ENCODE assay signal across 8 cellular contexts in the genomic region with DNA sequence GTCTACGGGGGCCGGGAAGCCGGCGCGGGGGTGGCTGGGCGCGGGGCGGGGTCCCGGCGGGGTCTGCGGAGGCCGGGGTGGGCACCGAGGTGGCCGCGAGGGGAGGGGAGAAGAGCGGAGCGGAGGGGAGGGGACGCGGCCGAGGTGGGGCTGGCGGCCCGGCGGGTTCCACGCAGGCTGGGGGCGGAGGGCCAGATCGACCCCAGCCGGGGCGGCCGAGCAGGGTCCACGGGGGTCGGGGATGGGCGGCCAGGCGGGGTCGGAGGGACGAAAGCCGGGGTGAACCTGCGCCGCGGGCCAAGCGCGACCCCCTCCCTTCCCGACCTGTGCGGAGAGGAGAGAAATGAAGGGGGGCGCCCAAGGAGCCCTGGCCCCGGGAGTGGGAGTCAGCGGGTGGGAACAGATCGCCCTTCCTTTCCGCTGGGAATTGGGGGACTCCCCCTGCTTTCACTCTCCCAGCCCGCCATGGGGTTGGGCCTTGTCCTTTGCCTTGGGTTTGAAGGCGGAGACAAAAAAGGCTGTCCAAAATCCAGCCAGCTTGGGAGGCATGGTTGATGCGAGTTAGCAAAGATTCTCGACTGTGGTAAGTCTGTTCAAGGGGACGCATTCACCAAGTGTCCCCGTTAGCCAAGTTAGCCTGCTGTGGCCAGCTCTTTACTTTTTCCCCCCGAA. TPM values are rescaled to one million over a fixed set of nuclear protein-coding genes. Genes with fewer than 3 reads are reported as not detected.
A peak's percentile ranks its signal among the peaks of the same experiment; 100 is the strongest.
DNase-seq lines count a peak whose midpoint lies in the region; ATAC-seq, FAIRE-seq and TF ChIP-seq lines count a peak whose summit lies in the region.

No MANE protein-coding gene starts in this region.

- H3K9me3 ChIP-seq in DOHH2 (ENCODE audit: control insufficient read depth, insufficient read depth, low read length) (no peaks in the 10 kb centered on the region), fibroblast of lung (ENCODE audit: control insufficient read depth, insufficient read depth, low read depth, low read length) (no peaks in the 10 kb centered on the region), muscle layer of duodenum (ENCODE audit: control insufficient read depth in 1 of 2, low read length in 2 of 2) (no peaks in the 10 kb centered on the region), tibial artery (no peaks in the 10 kb centered on the region)

- H3K9me3 Mint-ChIP-seq in activated T-cell treated with anti-CD3 and anti-CD28 coated beads, Interleukin-2, amount 50 U/mL, for 4 hours = no peaks in the 10 kb centered on the region

- H3K9me2 ChIP-seq in DOHH2 (replicated peaks; ENCODE audit: control insufficient read depth, low read length) = no peaks in the 10 kb centered on the region

- H3K4me2 ChIP-seq in DOHH2 (ENCODE audit: low read length) (peak overlapping the region; percentile 92), fibroblast of lung (ENCODE audit: extremely low read depth, insufficient read depth, low read length) (peak overlapping the region; percentile 80)

- H3K79me2 ChIP-seq in DOHH2 (ENCODE audit: control insufficient read depth, low read length) (peaks cover 6% of the 10 kb centered on the region; the same call in 1 of the 2 replicates), fibroblast of lung (ENCODE audit: control insufficient read depth, insufficient read depth, low read length) (peaks cover 30% of the 10 kb centered on the region)

- no peak for FAIRE-seq in D721Med (lab: Jason Lieb, UNC)

- H3K27me3 ChIP-seq in DOHH2 (ENCODE audit: control insufficient read depth, low read length) = no peaks in the 10 kb centered on the region
- no peaks in the 10 kb centered on the region for H3K27me3 ChIP-seq in fibroblast of lung (ENCODE audit: control insufficient read depth, insufficient read depth, low read length)
- H3K27me3 ChIP-seq in muscle layer of duodenum (ENCODE audit: low read depth, low read length) = no peaks in the 10 kb centered on the region
- H3K27me3 ChIP-seq in tibial artery = no peaks in the 10 kb centered on the region

- peak overlapping the region; percentile 93 for H3K9ac ChIP-seq in fibroblast of lung (ENCODE audit: insufficient read depth, low read length)

- peak overlapping the region; percentile 62 for H2AFZ ChIP-seq in fibroblast of lung (ENCODE audit: low read length)

- H3K4me3 Mint-ChIP-seq in activated T-cell treated with anti-CD3 and anti-CD28 coated beads, Interleukin-2, amount 50 U/mL, for 4 hours = peak overlapping the region; percentile 79

- H3K4me1 Mint-ChIP-seq in activated T-cell treated with anti-CD3 and anti-CD28 coated beads, Interleukin-2, amount 50 U/mL, for 4 hours (ENCODE audit: low read depth) = peaks cover 28% of the 10 kb centered on the region

- intact Hi-C loops in tibial artery (cut with DNase I; ENCODE audit: low total_unique reads) = no loop called here

- peaks cover 21% of the 10 kb centered on the region for H3F3A ChIP-seq in DOHH2 (ENCODE audit: control insufficient read depth, insufficient read depth)

- peaks cover 3% of the 10 kb centered on the region for H3K36me3 Mint-ChIP-seq in activated T-cell treated with anti-CD3 and anti-CD28 coated beads, Interleukin-2, amount 50 U/mL, for 4 hours (ENCODE audit: insufficient read depth)

- H3K4me1 ChIP-seq in DOHH2 (ENCODE audit: control insufficient read depth, low read length) (peaks cover 46% of the 10 kb centered on the region), fibroblast of lung (ENCODE audit: control insufficient read depth, extremely low read depth, insufficient read depth, low read length) (peaks cover 10% of the 10 kb centered on the region), muscle layer of duodenum (ENCODE audit: control insufficient read depth in 1 of 2, insufficient read depth in 2 of 2, low read length in 2 of 2) (peaks cover 14 to 33% of the 10 kb centered on the region in 2 donors), tibial artery (peaks cover 0 to 38% (median 25%) of the 10 kb centered on the region in 4 donors)

- ATAC-seq in GM21367 (IDR thresholded peaks at IDR 0.05; ENCODE audit: unreplicated experiment) = peak; percentile 12
- peak; percentile 14 to 15 for ATAC-seq in activated T-cell treated with anti-CD3 and anti-CD28 coated beads, Interleukin-2, amount 50 U/mL, for 4 hours

- H3K27ac ChIP-seq in DOHH2 (ENCODE audit: low read depth, low read length) = peak overlapping the region; percentile 89
- peak overlapping the region; percentile 87 for H3K27ac ChIP-seq in fibroblast of lung (ENCODE audit: insufficient read depth, low read length)
- H3K27ac ChIP-seq in muscle layer of duodenum (ENCODE audit: low read length) = peak overlapping the region; percentile 84
- H3K27ac ChIP-seq in tibial artery = peak overlapping the region; percentile 100

- H3K36me3 ChIP-seq in DOHH2 (ENCODE audit: control insufficient read depth, low read length) (no peaks in the 10 kb centered on the region), fibroblast of lung (ENCODE audit: control insufficient read depth, insufficient read depth, low read length) (peaks cover 3% of the 10 kb centered on the region), muscle layer of duodenum (ENCODE audit: control insufficient read depth in 1 of 2, insufficient read depth in 2 of 2, low read length in 2 of 2) (no peaks in the 10 kb centered on the region), tibial artery (no peaks in the 10 kb centered on the region)

- DNase-seq in HuH-7.5 (ENCODE audit: low spot score) = peak; percentile 76
- DNase-seq in activated T-cell treated with anti-CD3 and anti-CD28 coated beads, Interleukin-2, amount 50 U/mL, for 4 hours = no peak
- peak; percentile 71 to 76 for DNase-seq in fibroblast of lung (ENCODE audit: low read depth in 2 of 2)
- DNase-seq in tibial artery = peak; percentile 76 to 84
- no peak for DNase-seq in D721Med (ENCODE audit: insufficient read length, low spot score)

- TF ChIP-seq CTCF in DOHH2 (IDR thresholded peaks at IDR 0.05; ENCODE audit: low read depth, low read length, poor library complexity, severe bottlenecking) = no peak
- no peak for TF ChIP-seq CTCF in fibroblast of lung (conservative IDR thresholded peaks at IDR 0.05 in 1 of 2, IDR thresholded peaks at IDR 0.05 in 1 of 2; ENCODE audit: low read depth in 1 of 2, low read length in 2 of 2)
- TF ChIP-seq CTCF in tibial artery (IDR thresholded peaks at IDR 0.05) = no peak
- no peak for TF ChIP-seq CTCF in D721Med (IDR thresholded peaks at IDR 0.05; ENCODE audit: insufficient read depth, missing control alignments)

- no peaks in the 10 kb centered on the region for H3K27me3 Mint-ChIP-seq in activated T-cell treated with anti-CD3 and anti-CD28 coated beads, Interleukin-2, amount 50 U/mL, for 4 hours (ENCODE audit: low read depth)

- peak overlapping the region; percentile 74 for H3K4me3 ChIP-seq in DOHH2 (ENCODE audit: low read length)
- peak overlapping the region; percentile 55 to 92 (median 68) for H3K4me3 ChIP-seq in fibroblast of lung (replicated peaks in 1 of 4; ENCODE audit: control extremely low read depth in 1 of 4, insufficient read depth in 1 of 4, low read depth in 3 of 4, low read length in 4 of 4)
- peak overlapping the region; percentile 72 to 79 for H3K4me3 ChIP-seq in muscle layer of duodenum (ENCODE audit: low read depth in 1 of 2, low read length in 2 of 2)
- H3K4me3 ChIP-seq in tibial artery = peak overlapping the region; percentile 94 to 96

- H4K20me1 ChIP-seq in DOHH2 (ENCODE audit: control insufficient read depth, insufficient read depth, low read depth, low read length) (no peaks in the 10 kb centered on the region), fibroblast of lung (ENCODE audit: control insufficient read depth, extremely low read depth, insufficient read depth, low read length) (peaks cover 3% of the 10 kb centered on the region)

RNA-seq across cellular contexts. Expression of gene CKAP4, which starts 0.5 kb away (rescaled TPM):
- total RNA-seq in activated T-cell treated with anti-CD3 and anti-CD28 coated beads, Interleukin-2, amount 50 U/mL, for 4 hours = 10 to 100 TPM; 10.5 to 13.5 (median 10.6) TPM
- 72.7 and 132 TPM in 2 replicates for total RNA-seq in fibroblast of lung
- 247 and 282 TPM in 2 replicates for polyA plus RNA-seq in fibroblast of lung
- 236 and 260 TPM in 2 replicates for polyA plus RNA-seq in fibroblast of lung (2012)
- 69.3 and 70.2 TPM in 2 replicates for polyA minus RNA-seq in fibroblast of lung (ENCODE audit: low replicate concordance)

RNA-seq across cellular contexts. Expression of gene TCP11L2, which starts 54.2 kb away (rescaled TPM):
- total RNA-seq in activated T-cell treated with anti-CD3 and anti-CD28 coated beads, Interleukin-2, amount 50 U/mL, for 4 hours = 1 to 10 TPM; 2.5 to 3.9 (median 2.6) TPM
- total RNA-seq in fibroblast of lung = 48.0 and 82.6 TPM in 2 replicates
- polyA plus RNA-seq in fibroblast of lung = 9.9 and 23.6 TPM in 2 replicates
- polyA plus RNA-seq in fibroblast of lung (2012) = 3.9 and 9.2 TPM in 2 replicates
- 28.0 and 28.8 TPM in 2 replicates for polyA minus RNA-seq in fibroblast of lung (ENCODE audit: low replicate concordance)

Comparison
In these comparisons a context has a peak if more than half of its experiments do, and no peak if none do; other contexts are left out.
1. DNase-seq: peak in HuH-7.5 (single experiment), fibroblast of lung (2 of 2) and tibial artery (2 of 2); none in activated T-cell treated with anti-CD3 and anti-CD28 coated beads, Interleukin-2, amount 50 U/mL, for 4 hours (single experiment) and D721Med (single experiment).
2. Peak in every context shown above with its lines, with median percentiles within 50 percentile points of each other: H3K27ac ChIP-seq and H3K4me3 ChIP-seq.